ENCODE assay signal across 32 cellular contexts in the genomic region with DNA sequence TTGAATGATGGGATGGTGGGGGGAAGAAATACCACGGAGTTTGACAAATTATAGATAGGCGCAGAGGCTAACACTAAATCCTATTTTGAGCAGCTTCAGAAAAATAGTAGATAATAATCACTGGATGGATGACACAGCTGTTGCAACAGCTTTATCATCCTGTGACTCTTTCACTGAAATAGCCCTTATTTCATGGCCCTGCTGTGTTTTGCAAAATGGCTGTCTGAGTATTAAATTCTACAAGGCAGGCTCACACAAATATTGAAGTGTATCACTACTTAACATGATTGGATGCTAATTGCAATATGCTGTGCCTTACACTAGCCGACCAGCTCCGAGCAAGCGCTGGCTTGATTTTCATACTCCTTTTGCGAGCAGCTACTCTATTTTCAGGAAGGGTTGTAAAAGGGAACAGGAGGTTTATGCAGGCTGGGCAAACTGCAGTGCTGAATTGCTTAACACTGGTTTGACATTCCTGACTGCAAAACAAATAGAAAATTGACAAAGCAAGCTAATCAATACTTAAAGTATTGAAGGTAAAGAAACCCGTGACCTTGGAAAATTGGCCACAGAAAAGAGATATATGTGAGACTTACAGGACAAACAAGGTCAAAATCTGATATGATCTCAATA.
DNase-seq lines count a peak whose midpoint lies in the region; ATAC-seq, FAIRE-seq and TF ChIP-seq lines count a peak whose summit lies in the region.
"Had no signal": no experiment of that assay in that cellular context is flagged by ENCODE, and none has a peak within 500 bp of the region (broad histone marks: within the 10 kb centered on the region; RNA-seq: fewer than 3 reads in every experiment).

No MANE protein-coding gene starts in this region.

- DNase-seq in GM03348 (ENCODE audit: low spot score) = peak; percentile 11
- DNase-seq in HuH-7 (ENCODE audit: low spot score) = peak; percentile 31
- peak; percentile 18 for DNase-seq in HepG2 (ENCODE audit: low spot score)
- DNase-seq in uterus = no peak
- DNase-seq in iPS-NIHi11 (ENCODE audit: low spot score) = no peak
- DNase-seq in activated T-cell treated with anti-CD3 and anti-CD28 coated beads, Interleukin-2, amount 50 U/mL, for 24 hours = no peak
- no peak for DNase-seq in Karpas-422
- DNase-seq: activated CD4-positive, alpha-beta T cell treated with anti-CD3 and anti-CD28 coated beads, Interleukin-2, amount 50 U/mL, for 48 hours; activated T-cell treated with anti-CD3 and anti-CD28 coated beads, Interleukin-2, amount 50 U/mL, for 72 hours; DMS53; foreskin melanocyte; MM.1S; NCI-H1417 treated with DMSO at 0.1 percent for 48 hours; NCI-H2081 treated with DMSO at 0.1 percent for 48 hours; NCI-H226; NCI-H748 treated with DMSO at 0.1 percent for 48 hours; stimulated activated naive CD4-positive, alpha-beta T cell; testis had no signal

- TF ChIP-seq EP300 in HepG2 (IDR thresholded peaks at IDR 0.05; ENCODE audit: low read depth in 2 of 2, low read length in 2 of 2) = no peak; a peak in 1 of 4 replicates
- no peak for TF ChIP-seq EP300 in HepG2 (CRISPR knock-in tag; IDR thresholded peaks at IDR 0.05; ENCODE audit: borderline replicate concordance)

- ATAC-seq in HepG2 = peak; percentile 86
- ATAC-seq: activated T-cell treated with anti-CD3 and anti-CD28 coated beads, Interleukin-2, amount 50 U/mL, for 72 hours; HCT116; SK-N-SH treated with all-trans-retinoic acid at 6 μM for 48 hours had no signal

- H3K27ac ChIP-seq in angular gyrus (ENCODE audit: low read depth, low read length) (peak overlapping the region; percentile 37), HepG2 (ENCODE audit: extremely low read length, insufficient read depth, low read length) (no peak overlapping the region), uterus (no peak overlapping the region), Karpas-422 (ENCODE audit: low read length) (no peak overlapping the region)
- H3K27ac ChIP-seq: BLaER1 treated with 17β-estradiol and CSF1 and Interleukin-3, amounts not matched to agents 10 nM and 100 nM; KMS-11; parathyroid adenoma; testis had no signal

- in situ Hi-C loops in HepG2 (cut with HindIII; ENCODE audit: extremely low pct_ligation_motif_present, low pct_unique_long_range_greater_than_20kb) = no loop called here

- H3K4me1 ChIP-seq in HepG2 (ENCODE audit: insufficient read depth, low read length) = peaks cover 8% of the 10 kb centered on the region
- H3K4me1 ChIP-seq in uterus = no peaks in the 10 kb centered on the region
- no peaks in the 10 kb centered on the region for H3K4me1 ChIP-seq in Karpas-422 (ENCODE audit: low read length)
- H3K4me1 ChIP-seq: BLaER1 treated with 17β-estradiol and CSF1 and Interleukin-3, amounts not matched to agents 10 nM and 100 nM; parathyroid adenoma; testis had no signal

- no TSS peak for BruUV-seq in HepG2 (replicated peaks; lab: Mats Ljungman, UMichigan)

- no peak overlapping the region for H2AFZ ChIP-seq in HepG2 (ENCODE audit: low read length)
- H2AFZ ChIP-seq in Karpas-422 (ENCODE audit: low read length) = no peak overlapping the region
- H2AFZ ChIP-seq: parathyroid adenoma had no signal

- intact Hi-C loops in HepG2 (cut with micrococcal nuclease; ENCODE audit: unreplicated experiment) = no loop called here
- intact Hi-C loops in uterus (cut with DNase I; ENCODE audit: low total_unique reads) = no loop called here

- CTCF ChIA-PET in HepG2 (lab: Yijun Ruan, JAX; ENCODE audit: low intra/inter-chr PET ratio, low total read pairs) = no interaction called here

- H3K9me3 ChIP-seq in HepG2 (ENCODE audit: low read length) (no peaks in the 10 kb centered on the region), uterus (no peaks in the 10 kb centered on the region), Karpas-422 (ENCODE audit: low read length) (no peaks in the 10 kb centered on the region)
- H3K9me3 ChIP-seq: BLaER1 treated with 17β-estradiol and CSF1 and Interleukin-3, amounts not matched to agents 10 nM and 100 nM; testis had no signal

- no peaks in the 10 kb centered on the region for H3K36me3 Mint-ChIP-seq in activated T-cell treated with anti-CD3 and anti-CD28 coated beads, Interleukin-2, amount 50 U/mL, for 24 hours (ENCODE audit: low read depth)
- H3K36me3 Mint-ChIP-seq: memory B cell had no signal

- H3K36me3 ChIP-seq in HepG2 (replicated peaks in 1 of 2; ENCODE audit: control insufficient read depth in 1 of 2, insufficient read depth in 2 of 2, low read length in 2 of 2) (no peaks in the 10 kb centered on the region), uterus (no peaks in the 10 kb centered on the region), Karpas-422 (ENCODE audit: insufficient read depth, low read length) (no peaks in the 10 kb centered on the region)
- H3K36me3 ChIP-seq: BLaER1 treated with 17β-estradiol and CSF1 and Interleukin-3, amounts not matched to agents 10 nM and 100 nM had no signal

- POLR2A ChIA-PET in HepG2 (lab: Yijun Ruan, JAX) = no interaction called here

- H3K9ac ChIP-seq in HepG2 (ENCODE audit: insufficient read depth, low read depth, low read length) = no peak overlapping the region
- H3K9ac ChIP-seq in Karpas-422 (ENCODE audit: low read length) = no peak overlapping the region
- H3K9ac ChIP-seq: BLaER1 treated with 17β-estradiol and CSF1 and Interleukin-3, amounts not matched to agents 10 nM and 100 nM; KMS-11; parathyroid adenoma had no signal

- H3K4me1 Mint-ChIP-seq in activated T-cell treated with anti-CD3 and anti-CD28 coated beads, Interleukin-2, amount 50 U/mL, for 24 hours (ENCODE audit: low read depth) = no peaks in the 10 kb centered on the region
- H3K4me1 Mint-ChIP-seq: central memory CD8-positive, alpha-beta T cell; memory B cell; neural crest cell had no signal

- TF ChIP-seq POLR2A in HepG2 (IDR thresholded peaks at IDR 0.05; ENCODE audit: insufficient read depth in 1 of 2, low read depth in 2 of 2, low read length in 2 of 2) (no peak), uterus (IDR thresholded peaks at IDR 0.05) (no peak)

- no peaks in the 10 kb centered on the region for H3K27me3 Mint-ChIP-seq in activated T-cell treated with anti-CD3 and anti-CD28 coated beads, Interleukin-2, amount 50 U/mL, for 24 hours
- H3K27me3 Mint-ChIP-seq: central memory CD8-positive, alpha-beta T cell; memory B cell had no signal

- no peak overlapping the region for H3K4me3 Mint-ChIP-seq in activated T-cell treated with anti-CD3 and anti-CD28 coated beads, Interleukin-2, amount 50 U/mL, for 24 hours
- H3K4me3 Mint-ChIP-seq: activated T-cell treated with anti-CD3 and anti-CD28 coated beads, Interleukin-2, amount 50 U/mL, for 72 hours; central memory CD8-positive, alpha-beta T cell; dendritic cell treated with granulocyte-macrophage colony-stimulating factor and Interleukin-4, amounts not matched to agents 40 ng/mL and 50 ng/mL, for 4 days; memory B cell; neural crest cell; T-helper 1 cell treated with Interleukin-12 subunit alpha and Interleukin-12 subunit beta and Interleukin-4 antibody, amounts not matched to agents 30 μg/mL and 1 μg/mL, for 36 hours had no signal

- H3K27me3 ChIP-seq in HepG2 (ENCODE audit: control insufficient read depth in 1 of 2, insufficient read depth in 2 of 2, low read length in 2 of 2) = peaks cover 0 to 21% of the 10 kb centered on the region in 2 experiments; a peak in 3 of 5 replicates
- no peaks in the 10 kb centered on the region for H3K27me3 ChIP-seq in uterus
- H3K27me3 ChIP-seq in Karpas-422 (ENCODE audit: low read length) = no peaks in the 10 kb centered on the region
- H3K27me3 ChIP-seq: BLaER1 treated with 17β-estradiol and CSF1 and Interleukin-3, amounts not matched to agents 10 nM and 100 nM; testis had no signal

- TF ChIP-seq RAD21 in HepG2 (CRISPR knock-in tag; IDR thresholded peaks at IDR 0.05) = no peak

- H3K4me2 ChIP-seq in HepG2 (ENCODE audit: low read depth, low read length) (no peak overlapping the region), Karpas-422 (ENCODE audit: low read depth, low read length, poor library complexity, severe bottlenecking) (no peak overlapping the region)
- H3K4me2 ChIP-seq: BLaER1 treated with 17β-estradiol and CSF1 and Interleukin-3, amounts not matched to agents 10 nM and 100 nM; KMS-11; smooth muscle cell had no signal

- H3K27ac Mint-ChIP-seq in activated T-cell treated with anti-CD3 and anti-CD28 coated beads, Interleukin-2, amount 50 U/mL, for 24 hours = no peak overlapping the region
- H3K27ac Mint-ChIP-seq: activated T-cell treated with anti-CD3 and anti-CD28 coated beads, Interleukin-2, amount 50 U/mL, for 72 hours; dendritic cell treated with granulocyte-macrophage colony-stimulating factor and Interleukin-4, amounts not matched to agents 40 ng/mL and 50 ng/mL, for 4 days; memory B cell; T-helper 1 cell treated with Interleukin-12 subunit alpha and Interleukin-12 subunit beta and Interleukin-4 antibody, amounts not matched to agents 30 μg/mL and 1 μg/mL, for 36 hours had no signal

- H3K79me2 ChIP-seq in HepG2 (ENCODE audit: insufficient read depth, low read length) (no peaks in the 10 kb centered on the region), Karpas-422 (ENCODE audit: low read length) (no peaks in the 10 kb centered on the region)
- H3K79me2 ChIP-seq: parathyroid adenoma had no signal

- H3K4me3 ChIP-seq in HepG2 (replicated peaks in 1 of 3; ENCODE audit: insufficient read depth in 1 of 3, low read depth in 2 of 3, low read length in 3 of 3) = no peak overlapping the region
- H3K4me3 ChIP-seq in uterus = no peak overlapping the region
- H3K4me3 ChIP-seq in Karpas-422 (ENCODE audit: low read length) = no peak overlapping the region
- H3K4me3 ChIP-seq: BLaER1 treated with 17β-estradiol and CSF1 and Interleukin-3, amounts not matched to agents 10 nM and 100 nM; smooth muscle cell had no signal

- 16% methylated on average over 7 of the region's 7 CpGs for WGBS in HepG2 (ENCODE audit: low lambda C conversion rate)

- H4K20me1 ChIP-seq in HepG2 (ENCODE audit: insufficient read depth, low read length) (no peaks in the 10 kb centered on the region), Karpas-422 (ENCODE audit: insufficient read depth, low read depth, low read length) (no peaks in the 10 kb centered on the region)
- H4K20me1 ChIP-seq: BLaER1 treated with 17β-estradiol and CSF1 and Interleukin-3, amounts not matched to agents 10 nM and 100 nM had no signal

- no peak for FAIRE-seq in HepG2 (lab: Jason Lieb, UNC)
- FAIRE-seq: G401.6, TTC549 had no signal

- no peaks in the 10 kb centered on the region for H3K9me3 Mint-ChIP-seq in activated T-cell treated with anti-CD3 and anti-CD28 coated beads, Interleukin-2, amount 50 U/mL, for 24 hours
- H3K9me3 Mint-ChIP-seq: activated T-cell treated with anti-CD3 and anti-CD28 coated beads, Interleukin-2, amount 50 U/mL, for 72 hours; central memory CD8-positive, alpha-beta T cell; dendritic cell treated with granulocyte-macrophage colony-stimulating factor and Interleukin-4, amounts not matched to agents 40 ng/mL and 50 ng/mL, for 4 days; memory B cell; neural crest cell; T-helper 1 cell treated with Interleukin-12 subunit alpha and Interleukin-12 subunit beta and Interleukin-4 antibody, amounts not matched to agents 30 μg/mL and 1 μg/mL, for 36 hours had no signal

- H3K9me2 ChIP-seq in Karpas-422 (replicated peaks; ENCODE audit: insufficient read depth, low read length) = no peaks in the 10 kb centered on the region

- TF ChIP-seq CTCF in HepG2 (CRISPR knock-in tag; IDR thresholded peaks at IDR 0.05) = no peak
- no peak for TF ChIP-seq CTCF in uterus (IDR thresholded peaks at IDR 0.05)

TF ChIP-seq in HepG2, 621 proteins besides CTCF, POLR2A, EP300 and RAD21 (continues in another document):
- TF ChIP-seq ZFP90 (CRISPR knock-in tag; IDR thresholded peaks at IDR 0.05; ENCODE audit: borderline replicate concordance) = no peak

Comparison
In these comparisons a context has a peak if more than half of its experiments do, and no peak if none do; other contexts are left out.
1. DNase-seq: peak in GM03348 (single experiment), HuH-7 (single experiment) and HepG2 (single experiment); none in uterus (0 of 2), iPS-NIHi11 (single experiment), activated T-cell treated with anti-CD3 and anti-CD28 coated beads, Interleukin-2, amount 50 U/mL, for 24 hours (single experiment) and Karpas-422 (single experiment).